8 cellular contexts compared by ENCODE assay signal in genomic region chr5:7745882-7746735, GRCh38.
DNase-seq lines count a peak whose midpoint lies in the region; ATAC-seq and TF ChIP-seq lines count a peak whose summit lies in the region.

No MANE protein-coding gene starts in this region.

- no peaks in the 10 kb centered on the region for H4K20me1 ChIP-seq in neural cell (ENCODE audit: insufficient read depth)

- H3K27ac ChIP-seq in neural cell (ENCODE audit: low read length): no peak overlapping the region
- no peak overlapping the region for H3K27ac ChIP-seq in upper lobe of right lung

- H3K9me3 ChIP-seq in HAP-1 (no peaks in the 10 kb centered on the region), neural cell (ENCODE audit: low read length) (no peaks in the 10 kb centered on the region), upper lobe of right lung (no peaks in the 10 kb centered on the region)

- no peaks in the 10 kb centered on the region for H3F3A ChIP-seq in neural cell (ENCODE audit: insufficient read depth, low read length, poor library complexity, severe bottlenecking)

- H3K4me1 ChIP-seq in HAP-1: no peaks in the 10 kb centered on the region
- no peaks in the 10 kb centered on the region for H3K4me1 ChIP-seq in upper lobe of right lung

- H3K27me3 ChIP-seq in HAP-1 (ENCODE audit: low read depth) (no peaks in the 10 kb centered on the region), neural cell (ENCODE audit: insufficient read depth, low read depth, low read length) (no peaks in the 10 kb centered on the region), upper lobe of right lung (no peaks in the 10 kb centered on the region)

- ATAC-seq in upper lobe of right lung: peak; percentile 80
- ATAC-seq in GM19324 (IDR thresholded peaks at IDR 0.05; ENCODE audit: low FRiP score, unreplicated experiment): no peak

- no peak overlapping the region for H2AFZ ChIP-seq in neural cell (ENCODE audit: low read depth, low read length)

- H3K79me2 ChIP-seq in neural cell (replicated peaks; ENCODE audit: insufficient read depth, low read length): no peaks in the 10 kb centered on the region

- TF ChIP-seq CTCF in neural cell (IDR thresholded peaks at IDR 0.05; ENCODE audit: poor library complexity, severe bottlenecking) (peak; percentile 85), upper lobe of right lung (IDR thresholded peaks at IDR 0.05) (peak; percentile 91)

- H3K9ac ChIP-seq in neural cell (ENCODE audit: low read length): no peak overlapping the region

- peak; percentile 17 for DNase-seq in CMK (ENCODE audit: low read depth)
- peak; percentile 45 to 84 for DNase-seq in HAP-1 (ENCODE audit: low spot score in 2 of 2)
- DNase-seq in NCI-H2227 treated with DMSO at 0.1 percent for 48 hours (lab: John Stamatoyannopoulos, UW): peak; percentile 15
- DNase-seq in activated CD4-positive, alpha-beta T cell treated with anti-CD3 and anti-CD28 coated beads, Interleukin-2, amount 50 U/mL, for 4 hours: peak; percentile 5 to 19
- DNase-seq in fibroblast of gingiva (ENCODE audit: low read depth): peak; percentile 53
- DNase-seq in upper lobe of right lung: peak; percentile 69

- no peak overlapping the region for H3K4me3 ChIP-seq in HAP-1
- no peak overlapping the region for H3K4me3 ChIP-seq in neural cell (ENCODE audit: low read length)
- no peak overlapping the region for H3K4me3 ChIP-seq in upper lobe of right lung

- H3K4me2 ChIP-seq in neural cell (ENCODE audit: low read length): no peak overlapping the region

- H3K9me2 ChIP-seq in neural cell (ENCODE audit: insufficient read depth, low read length): no peaks in the 10 kb centered on the region

- no peak for TF ChIP-seq EP300 in neural cell (conservative IDR thresholded peaks at IDR 0.05; ENCODE audit: poor library complexity, severe bottlenecking)

- in situ Hi-C loops in HAP-1 (cut with MboI; ENCODE audit: low sequenced_read_pairs): no loop called here

- H3K36me3 ChIP-seq in HAP-1 (replicated peaks) (no peaks in the 10 kb centered on the region), neural cell (ENCODE audit: insufficient read depth, low read length) (no peaks in the 10 kb centered on the region), upper lobe of right lung (no peaks in the 10 kb centered on the region)

- intact Hi-C loops in upper lobe of right lung (cut with DNase I): no loop called here

- TF ChIP-seq RAD21 in neural cell (conservative IDR thresholded peaks at IDR 0.05): peak; percentile 82

TF ChIP-seq in neural cell, 6 proteins besides CTCF, POLR2A, EP300 and RAD21:
- TF ChIP-seq MXI1 (conservative IDR thresholded peaks at IDR 0.05; ENCODE audit: poor library complexity, severe bottlenecking) (no peak), SMC3 (conservative IDR thresholded peaks at IDR 0.05; ENCODE audit: poor library complexity) (peak; percentile 85)

Comparison
In these comparisons a context has a peak if more than half of its experiments do, and no peak if none do; other contexts are left out.
1. DNase-seq: peak in every context shown above with its lines; median percentile 69 in upper lobe of right lung; 64 in HAP-1; 53 in fibroblast of gingiva; 17 in CMK; 15 in NCI-H2227 treated with DMSO at 0.1 percent for 48 hours; 12 in activated CD4-positive, alpha-beta T cell treated with anti-CD3 and anti-CD28 coated beads, Interleukin-2, amount 50 U/mL, for 4 hours.